Comparison of ENCODE assay signal across 32 cellular contexts in the genomic region with DNA sequence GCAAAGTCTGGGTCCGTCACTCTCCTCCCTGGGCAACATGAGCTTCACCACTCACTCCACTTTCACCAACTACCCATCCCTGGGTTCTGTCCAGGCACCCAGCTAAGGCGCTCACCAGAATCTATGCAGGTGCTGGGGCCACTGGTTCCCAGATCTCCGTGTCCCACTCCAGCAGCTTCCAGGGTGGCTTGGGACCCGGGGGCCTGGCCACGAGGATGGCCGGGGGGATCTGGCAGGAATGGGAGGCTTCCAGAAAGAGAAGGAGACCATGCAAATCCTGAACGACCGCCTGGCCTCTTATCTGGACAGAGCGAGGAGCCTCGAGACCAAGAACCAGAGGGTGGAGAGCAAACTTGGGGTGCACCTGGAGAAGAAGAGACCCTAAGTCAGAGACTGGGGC.
"Had no signal": no experiment of that assay in that cellular context is flagged by ENCODE, and none has a peak within 500 bp of the region (broad histone marks: within the 10 kb centered on the region; RNA-seq: fewer than 3 reads in every experiment).

No MANE protein-coding gene starts in this region.

- H3K27me3 Mint-ChIP-seq: activated B cell treated with CpG ODN at 0.5 μM for 24 hours; activated CD8-positive, alpha-beta memory T cell treated with anti-CD3 and anti-CD28 coated beads, Interleukin-2, amount 10 ng/mL, durations not matched to agents 7 days and 5 days; activated naive CD4-positive, alpha-beta T cell treated with anti-CD3 and anti-CD28 coated beads, Interleukin-2, amount 10 ng/mL, durations not matched to agents 7 days and 5 days; activated naive CD8-positive, alpha-beta T cell treated with anti-CD3 and anti-CD28 coated beads, Interleukin-2, amount 10 ng/mL, durations not matched to agents 7 days and 5 days; brain; T-helper 17 cell had no signal

- H3K27ac ChIP-seq: ascending aorta, breast epithelium, cardiac muscle cell, colonic mucosa, epithelial cell of prostate, esophagus squamous epithelium, gastroesophageal sphincter, WERI-Rb-1 had no signal

- DNase-seq: activated B cell treated with CpG ODN at 0.5 μM for 24 hours; activated CD4-positive, alpha-beta memory T cell treated with anti-CD3 and anti-CD28 coated beads for 36 hours; activated CD4-positive, alpha-beta T cell treated with anti-CD3 and anti-CD28 coated beads for 48 hours; activated CD8-positive, alpha-beta memory T cell treated with anti-CD3 and anti-CD28 coated beads, Interleukin-2, amount 10 ng/mL, durations not matched to agents 7 days and 5 days; activated CD8-positive, alpha-beta memory T cell treated with anti-CD3 and anti-CD28 coated beads, Interleukin-2, amount 50 U/mL, for 4 hours; activated CD8-positive, alpha-beta T cell treated with anti-CD3 and anti-CD28 coated beads, Interleukin-2, amount 10 ng/mL, durations not matched to agents 7 days and 5 days; activated effector memory CD4-positive, alpha-beta T cell treated with anti-CD3 and anti-CD28 coated beads, Interleukin-2, amount 50 U/mL, for 16 hours; activated naive CD4-positive, alpha-beta T cell treated with anti-CD3 and anti-CD28 coated beads, Interleukin-2, amount 10 ng/mL, durations not matched to agents 7 days and 5 days; activated naive CD8-positive, alpha-beta T cell treated with anti-CD3 and anti-CD28 coated beads, Interleukin-2, amount 10 ng/mL, durations not matched to agents 7 days and 5 days; activated T-cell treated with anti-CD3 and anti-CD28 coated beads, Interleukin-2, amount 50 U/mL, for 1 hour; activated T-cell treated with anti-CD3 and anti-CD28 coated beads, Interleukin-2, amount 50 U/mL, for 48 hours; colonic mucosa; effector CD8-positive, alpha-beta T cell; esophagus squamous epithelium; foreskin melanocyte; T-helper 1 cell; T-helper 17 cell; T1000; WERI-Rb-1 had no signal

- H3K27ac Mint-ChIP-seq: activated B cell treated with CpG ODN at 0.5 μM for 24 hours; activated CD4-positive, alpha-beta memory T cell treated with anti-CD3 and anti-CD28 coated beads for 36 hours; activated CD8-positive, alpha-beta memory T cell treated with anti-CD3 and anti-CD28 coated beads, Interleukin-2, amount 10 ng/mL, durations not matched to agents 7 days and 5 days; activated CD8-positive, alpha-beta T cell treated with anti-CD3 and anti-CD28 coated beads, Interleukin-2, amount 10 ng/mL, durations not matched to agents 7 days and 5 days; activated naive CD4-positive, alpha-beta T cell treated with anti-CD3 and anti-CD28 coated beads, Interleukin-2, amount 10 ng/mL, durations not matched to agents 7 days and 5 days; activated naive CD8-positive, alpha-beta T cell treated with anti-CD3 and anti-CD28 coated beads, Interleukin-2, amount 10 ng/mL, durations not matched to agents 7 days and 5 days; activated T-helper 1 cell treated with anti-CD3 and anti-CD28 coated beads, Interleukin-12 subunit alpha, Interleukin-12 subunit beta, Interleukin-2, Interleukin-4 antibody, amounts not matched to agents 30 ng/mL and 10 ng/mL and 1 ng/mL, durations not matched to agents 14 hours and 24 hours and 36 hours; activated T-helper 2 cell treated with anti-CD3 and anti-CD28 coated beads, Interferon-gamma antibody, Interleukin-2, Interleukin-4, amounts not matched to agents 10 μg/mL and 5 μg/mL and 100 μg/mL, durations not matched to agents 14 hours and 24 hours and 36 hours; T-helper 17 cell; T-helper 2 cell treated with Interferon-gamma antibody and Interleukin-4, amounts not matched to agents 5 μg/mL and 100 μg/mL, for 36 hours had no signal

- H3K4me1 ChIP-seq: ascending aorta, breast epithelium, colonic mucosa, esophagus squamous epithelium, gastroesophageal sphincter had no signal

- H3K36me3 Mint-ChIP-seq: activated CD4-positive, alpha-beta memory T cell treated with anti-CD3 and anti-CD28 coated beads for 36 hours; activated CD8-positive, alpha-beta memory T cell treated with anti-CD3 and anti-CD28 coated beads, Interleukin-2, amount 10 ng/mL, durations not matched to agents 7 days and 5 days; activated naive CD4-positive, alpha-beta T cell treated with anti-CD3 and anti-CD28 coated beads, Interleukin-2, amount 10 ng/mL, durations not matched to agents 7 days and 5 days; activated naive CD4-positive, alpha-beta T cell treated with anti-CD3 and anti-CD28 coated beads, Interleukin-2, amount 50 U/mL, for 72 hours; activated naive CD8-positive, alpha-beta T cell treated with anti-CD3 and anti-CD28 coated beads, Interleukin-2, amount 10 ng/mL, durations not matched to agents 7 days and 5 days; brain had no signal

- H3K4me1 Mint-ChIP-seq: activated B cell treated with CpG ODN at 0.5 μM for 24 hours; activated CD8-positive, alpha-beta memory T cell treated with anti-CD3 and anti-CD28 coated beads, Interleukin-2, amount 10 ng/mL, durations not matched to agents 7 days and 5 days; activated naive CD4-positive, alpha-beta T cell treated with anti-CD3 and anti-CD28 coated beads, Interleukin-2, amount 10 ng/mL, durations not matched to agents 7 days and 5 days; activated naive CD8-positive, alpha-beta T cell treated with anti-CD3 and anti-CD28 coated beads, Interleukin-2, amount 10 ng/mL, durations not matched to agents 7 days and 5 days; T-helper 17 cell had no signal

- H3K4me3 Mint-ChIP-seq: activated B cell treated with CpG ODN at 0.5 μM for 24 hours; activated CD4-positive, alpha-beta memory T cell treated with anti-CD3 and anti-CD28 coated beads for 36 hours; activated CD8-positive, alpha-beta memory T cell treated with anti-CD3 and anti-CD28 coated beads, Interleukin-2, amount 10 ng/mL, durations not matched to agents 7 days and 5 days; activated CD8-positive, alpha-beta T cell treated with anti-CD3 and anti-CD28 coated beads, Interleukin-2, amount 10 ng/mL, durations not matched to agents 7 days and 5 days; activated naive CD4-positive, alpha-beta T cell treated with anti-CD3 and anti-CD28 coated beads, Interleukin-2, amount 10 ng/mL, durations not matched to agents 7 days and 5 days; activated naive CD8-positive, alpha-beta T cell treated with anti-CD3 and anti-CD28 coated beads, Interleukin-2, amount 10 ng/mL, durations not matched to agents 7 days and 5 days; activated T-helper 1 cell treated with anti-CD3 and anti-CD28 coated beads, Interleukin-12 subunit alpha, Interleukin-12 subunit beta, Interleukin-2, Interleukin-4 antibody, amounts not matched to agents 30 ng/mL and 10 ng/mL and 1 ng/mL, durations not matched to agents 14 hours and 24 hours and 36 hours; brain; T-helper 17 cell; T-helper 2 cell treated with Interferon-gamma antibody and Interleukin-4, amounts not matched to agents 5 μg/mL and 100 μg/mL, for 36 hours had no signal

- ATAC-seq: activated CD4-positive, CD25-positive, alpha-beta regulatory T cell treated with anti-CD3 and anti-CD28 coated beads, Interleukin-2, amount 50 U/mL, for 24 hours; activated CD8-positive, alpha-beta memory T cell treated with anti-CD3 and anti-CD28 coated beads, Interleukin-2, amount 10 ng/mL, durations not matched to agents 7 days and 5 days; activated CD8-positive, alpha-beta T cell treated with anti-CD3 and anti-CD28 coated beads, Interleukin-2, amount 10 ng/mL, durations not matched to agents 7 days and 5 days; activated naive CD4-positive, alpha-beta T cell treated with anti-CD3 and anti-CD28 coated beads, Interleukin-2, amount 50 U/mL, for 72 hours; gastroesophageal sphincter; T-helper 17 cell had no signal

- H3K9me3 ChIP-seq: ascending aorta, colonic mucosa, esophagus squamous epithelium had no signal

- H3K4me3 ChIP-seq: ascending aorta, breast epithelium, cardiac muscle cell, colonic mucosa, esophagus squamous epithelium, gastroesophageal sphincter had no signal

- H3K27me3 ChIP-seq: ascending aorta, breast epithelium, cardiac muscle cell, colonic mucosa, esophagus squamous epithelium, gastroesophageal sphincter had no signal

- FAIRE-seq: endometrium, endothelial cell of umbilical vein had no signal

- H3K36me3 ChIP-seq: ascending aorta, breast epithelium, cardiac muscle cell, colonic mucosa, esophagus squamous epithelium, gastroesophageal sphincter, WERI-Rb-1 had no signal

- H3K9me3 Mint-ChIP-seq: activated CD4-positive, alpha-beta memory T cell treated with anti-CD3 and anti-CD28 coated beads for 36 hours; activated naive CD4-positive, alpha-beta T cell treated with anti-CD3 and anti-CD28 coated beads, Interleukin-2, amount 10 ng/mL, durations not matched to agents 7 days and 5 days; activated T-helper 1 cell treated with anti-CD3 and anti-CD28 coated beads, Interleukin-12 subunit alpha, Interleukin-12 subunit beta, Interleukin-2, Interleukin-4 antibody, amounts not matched to agents 30 ng/mL and 10 ng/mL and 1 ng/mL, durations not matched to agents 14 hours and 24 hours and 36 hours; activated T-helper 2 cell treated with anti-CD3 and anti-CD28 coated beads, Interferon-gamma antibody, Interleukin-2, Interleukin-4, amounts not matched to agents 10 μg/mL and 5 μg/mL and 100 μg/mL, durations not matched to agents 14 hours and 24 hours and 36 hours; T-helper 2 cell treated with Interferon-gamma antibody and Interleukin-4, amounts not matched to agents 5 μg/mL and 100 μg/mL, for 36 hours had no signal
